Comparison of ENCODE assay signal across 24 cellular contexts in the genomic region with DNA sequence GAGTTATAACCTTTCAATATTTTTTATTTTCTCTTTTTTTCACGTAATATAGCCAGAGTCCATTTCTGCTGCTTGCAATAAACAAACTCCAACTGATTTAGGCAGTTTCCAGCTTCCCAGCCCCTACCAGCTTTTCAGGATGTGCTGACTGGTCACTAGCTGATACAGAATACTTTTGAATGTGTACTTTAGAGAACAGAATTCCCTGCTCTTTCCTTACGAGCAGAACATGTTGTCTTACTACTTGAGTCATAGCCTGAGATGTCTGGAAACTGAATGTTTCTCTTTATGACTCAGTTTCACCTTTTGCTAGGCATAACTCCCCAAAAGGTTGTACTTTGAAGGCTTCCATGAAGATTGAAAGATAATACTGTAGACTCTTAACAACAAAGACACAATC. TPM values are rescaled to one million over a fixed set of nuclear protein-coding genes. Genes with fewer than 3 reads are reported as not detected.
A peak's percentile ranks its signal among the peaks of the same experiment; 100 is the strongest.
DNase-seq lines count a peak whose midpoint lies in the region; ATAC-seq and TF ChIP-seq lines count a peak whose summit lies in the region.
"Had no signal": no experiment of that assay in that cellular context is flagged by ENCODE, and none has a peak within 500 bp of the region (broad histone marks: within the 10 kb centered on the region; RNA-seq: fewer than 3 reads in every experiment).

No MANE protein-coding gene starts in this region.

- H3F3A ChIP-seq in smooth muscle cell (ENCODE audit: low read depth), result peaks cover 16% of the 10 kb centered on the region

- peaks cover 25% of the 10 kb centered on the region for H3K36me3 Mint-ChIP-seq in HFFc6 (ENCODE audit: low read depth)
- H3K36me3 Mint-ChIP-seq: CD8-positive, alpha-beta memory T cell had no signal

- H2AFZ ChIP-seq in smooth muscle cell (ENCODE audit: low read depth), result peak overlapping the region; percentile 56

- H3K27me3 ChIP-seq in smooth muscle cell (ENCODE audit: low read depth), result no peaks in the 10 kb centered on the region
- H3K27me3 ChIP-seq: tibial artery had no signal

- no peaks in the 10 kb centered on the region for H3K9me3 ChIP-seq in smooth muscle cell (replicated peaks; ENCODE audit: low read depth)
- H3K9me3 ChIP-seq: mucosa of descending colon, tibial artery had no signal

- peak overlapping the region; percentile 97 for H3K27ac ChIP-seq in smooth muscle cell (ENCODE audit: low read depth)
- H3K27ac ChIP-seq: tibial artery had no signal

- ATAC-seq in GM21786 (IDR thresholded peaks at IDR 0.05; ENCODE audit: unreplicated experiment), result no peak
- ATAC-seq: esophagus mucosa, mucosa of descending colon had no signal

- DNase-seq in HFFc6, result peak; percentile 40
- DNase-seq in brain pericyte (ENCODE audit: low read depth, low spot score), result peak; percentile 38
- DNase-seq in foreskin fibroblast, result peak; percentile 45 to 65
- no peak for DNase-seq in smooth muscle cell (lab: John Stamatoyannopoulos, UW; ENCODE audit: unreplicated experiment)
- DNase-seq in stimulated activated CD4-positive, alpha-beta T cell treated with anti-CD3 and anti-CD28 coated beads, Interleukin-12 subunit alpha, Interleukin-12 subunit beta, amount 100 ng/mL, for 4 hours, result no peak
- DNase-seq in NCI-H524 (lab: John Stamatoyannopoulos, UW), result no peak
- DNase-seq: activated CD4-positive, CD25-positive, alpha-beta regulatory T cell treated with anti-CD3 and anti-CD28 coated beads, Interleukin-2, amount 50 U/mL, for 72 hours; activated naive CD4-positive, alpha-beta T cell; activated T-cell treated with anti-CD3 and anti-CD28 coated beads, Interleukin-2, amount 50 U/mL, for 24 hours; CD8-positive, alpha-beta memory T cell; cerebellar nuclear complex; DMS79; effector CD8-positive, alpha-beta T cell; NCI-H1048; NCI-H187 treated with DMSO at 0.1 percent for 48 hours; NCI-H2227 treated with DMSO at 0.1 percent for 48 hours; NCI-H82; tibial artery had no signal

- peaks cover 91% of the 10 kb centered on the region for H3K4me1 Mint-ChIP-seq in HFFc6 (ENCODE audit: low read depth)
- H3K4me1 Mint-ChIP-seq: CD8-positive, alpha-beta memory T cell had no signal

- H3K36me3 ChIP-seq in smooth muscle cell (ENCODE audit: low read depth), result no peaks in the 10 kb centered on the region
- H3K36me3 ChIP-seq: tibial artery had no signal

- peak overlapping the region; percentile 38; the same call in 1 of the 2 replicates for H3K4me3 Mint-ChIP-seq in HFFc6
- H3K4me3 Mint-ChIP-seq: activated T-cell treated with anti-CD3 and anti-CD28 coated beads, Interleukin-2, amount 50 U/mL, for 24 hours; CD8-positive, alpha-beta memory T cell; stimulated activated naive CD8-positive, alpha-beta T cell treated with anti-CD3 and anti-CD28 coated beads, Interleukin-15, Interleukin-2, amounts not matched to agents 100 ng/mL and 50 ng/mL, for 24 hours had no signal

- no peaks in the 10 kb centered on the region for H3K4me1 ChIP-seq in smooth muscle cell (ENCODE audit: low read depth)
- H3K4me1 ChIP-seq: tibial artery had no signal

- H3K9me3 Mint-ChIP-seq in HFFc6, result peaks cover 4% of the 10 kb centered on the region; the same call in 1 of the 2 replicates
- H3K9me3 Mint-ChIP-seq: activated T-cell treated with anti-CD3 and anti-CD28 coated beads, Interleukin-2, amount 50 U/mL, for 24 hours; stimulated activated naive CD8-positive, alpha-beta T cell treated with anti-CD3 and anti-CD28 coated beads, Interleukin-15, Interleukin-2, amounts not matched to agents 100 ng/mL and 50 ng/mL, for 24 hours had no signal

- WGBS in smooth muscle cell (ENCODE audit: low lambda C conversion rate), result 16% methylated on average over 2 of the region's 2 CpGs

- H3K9ac ChIP-seq in smooth muscle cell (ENCODE audit: low read depth), result peak overlapping the region; percentile 80

- no peaks in the 10 kb centered on the region for H4K20me1 ChIP-seq in smooth muscle cell (ENCODE audit: low read depth)

- H3K27me3 Mint-ChIP-seq in HFFc6 (ENCODE audit: insufficient read depth), result peaks cover 2% of the 10 kb centered on the region; the same call in 1 of the 2 replicates
- H3K27me3 Mint-ChIP-seq: progenitor cell of endocrine pancreas had no signal

- H3K79me2 ChIP-seq in smooth muscle cell (ENCODE audit: low read depth), result no peaks in the 10 kb centered on the region

- H3K4me2 ChIP-seq in smooth muscle cell, result peak overlapping the region; percentile 61

- H3K4me3 ChIP-seq in foreskin fibroblast (ENCODE audit: low read depth in 1 of 2, low read length in 2 of 2) (no peak overlapping the region), smooth muscle cell (no peak overlapping the region)
- H3K4me3 ChIP-seq: mucosa of descending colon, tibial artery had no signal

- TF ChIP-seq CTCF in HFFc6 (IDR thresholded peaks at IDR 0.05) (no peak), foreskin fibroblast (IDR thresholded peaks at IDR 0.05; ENCODE audit: low read depth, low read length) (no peak), smooth muscle cell (IDR thresholded peaks at IDR 0.05; ENCODE audit: borderline replicate concordance, insufficient read depth, poor library complexity, severe bottlenecking) (no peak)

- H3K27ac Mint-ChIP-seq in HFFc6, result peak overlapping the region; percentile 87
- H3K27ac Mint-ChIP-seq: activated T-cell treated with anti-CD3 and anti-CD28 coated beads, Interleukin-2, amount 50 U/mL, for 24 hours; CD8-positive, alpha-beta memory T cell; progenitor cell of endocrine pancreas; stimulated activated naive CD8-positive, alpha-beta T cell treated with anti-CD3 and anti-CD28 coated beads, Interleukin-15, Interleukin-2, amounts not matched to agents 100 ng/mL and 50 ng/mL, for 24 hours had no signal

RNA-seq across cellular contexts. Expression of a gene that starts 44.5 kb away (rescaled TPM):
- total RNA-seq in HFFc6 (2021; fragmentation: NEBNext Ultra II Directional; extraction: Animal tissue kit (Norgen Biotek cat#: 25700)), result 10 to 100 TPM in 1 of 6 experiments, 1 to 10 TPM in 5; 4.6 to 10.5 (median 5.0) TPM
- 36.7 and 52.8 TPM in 2 replicates for total RNA-seq in smooth muscle cell
- polyA plus RNA-seq in smooth muscle cell, result 39.6 and 67.5 TPM in 2 replicates
- total RNA-seq: CD8-positive, alpha-beta memory T cell had no signal
- polyA plus RNA-seq: CD8-positive, alpha-beta memory T cell; neural cell had no signal

Comparison
In these comparisons a context has a peak if more than half of its experiments do, and no peak if none do; other contexts are left out.
1. DNase-seq: peak in HFFc6 (single experiment), brain pericyte (single experiment) and foreskin fibroblast (2 of 2); none in smooth muscle cell (single experiment), stimulated activated CD4-positive, alpha-beta T cell treated with anti-CD3 and anti-CD28 coated beads, Interleukin-12 subunit alpha, Interleukin-12 subunit beta, amount 100 ng/mL, for 4 hours (single experiment) and NCI-H524 (0 of 2).